Comparison of ENCODE assay signal across 9 cellular contexts in the genomic region with DNA sequence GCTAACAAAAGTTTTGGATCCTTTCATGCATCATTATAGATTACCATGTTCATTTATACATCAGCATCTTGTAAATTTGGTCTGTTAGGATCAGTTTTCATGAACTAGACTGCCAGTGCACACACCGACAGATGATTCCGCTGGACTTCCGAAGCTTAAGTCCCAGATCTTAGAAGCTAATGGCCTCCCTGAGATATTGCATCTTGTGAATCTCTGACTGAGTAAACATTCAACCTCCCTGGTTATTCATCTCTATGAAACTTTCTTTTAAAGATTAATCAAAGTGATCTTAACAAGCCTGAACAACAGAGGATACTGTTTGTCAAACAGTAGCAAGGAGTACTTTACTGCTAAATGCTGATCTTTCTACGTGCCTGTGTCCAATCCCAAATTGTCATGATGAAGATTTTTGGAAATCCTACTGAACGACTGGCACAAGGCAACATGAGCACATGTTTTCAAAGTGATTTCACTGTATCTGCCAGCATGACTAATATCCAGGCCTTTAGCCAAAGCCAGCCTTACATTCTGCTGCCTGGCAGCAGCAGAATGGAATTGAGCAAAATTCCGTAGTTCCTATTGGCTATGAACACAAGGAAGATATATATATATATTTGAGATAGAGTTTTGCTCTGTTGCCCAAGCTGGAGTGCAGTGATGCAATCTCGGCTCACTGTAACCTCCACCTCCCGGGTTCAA.
DNase-seq lines count a peak whose midpoint lies in the region; ATAC-seq and TF ChIP-seq lines count a peak whose summit lies in the region.
"Had no signal": no experiment of that assay in that cellular context is flagged by ENCODE, and none has a peak within 500 bp of the region (broad histone marks: within the 10 kb centered on the region; RNA-seq: fewer than 3 reads in every experiment).

No MANE protein-coding gene starts in this region.

- POLR2A ChIA-PET in Caco-2 (lab: Charles Lee) = no interaction called here

- H3K36me3 Mint-ChIP-seq in Caco-2 (ENCODE audit: insufficient read depth, unreplicated experiment) = peaks cover 5% of the 10 kb centered on the region

- H3K27me3 ChIP-seq in GM23248 (replicated peaks; ENCODE audit: insufficient read depth) = no peaks in the 10 kb centered on the region
- H3K27me3 ChIP-seq in heart right ventricle = no peaks in the 10 kb centered on the region
- H3K27me3 ChIP-seq in Caco-2 (replicated peaks; ENCODE audit: control insufficient read depth, insufficient read depth, low read length) = no peaks in the 10 kb centered on the region

- intact Hi-C loops in heart right ventricle (cut with DNase I) (no loop called here), Caco-2 (cut with micrococcal nuclease; ENCODE audit: unreplicated experiment) (no loop called here)

- H3K4me1 ChIP-seq in GM23248 (ENCODE audit: insufficient read depth) (peaks cover 6% of the 10 kb centered on the region; the same call in 1 of the 2 replicates), heart right ventricle (peaks cover 0 to 19% (median 4%) of the 10 kb centered on the region in 9 donors), Caco-2 (peaks cover 56% of the 10 kb centered on the region)

- H3K4me3 Mint-ChIP-seq in Caco-2 (ENCODE audit: unreplicated experiment) = no peak overlapping the region

- peaks cover 15% of the 10 kb centered on the region for H3F3A ChIP-seq in GM23248 (ENCODE audit: insufficient read depth)

- ATAC-seq in heart right ventricle = peak; percentile 42 to 93 (median 80)
- ATAC-seq in GM18505 (IDR thresholded peaks at IDR 0.05; ENCODE audit: unreplicated experiment) = no peak
- ATAC-seq in GM19324 (IDR thresholded peaks at IDR 0.05; ENCODE audit: low FRiP score, unreplicated experiment) = no peak

- no peaks in the 10 kb centered on the region for H3K9me2 ChIP-seq in GM23248 (ENCODE audit: insufficient read depth)

- CTCF ChIA-PET in Caco-2 (lab: Charles Lee) = no interaction called here

- peak overlapping the region; percentile 22; the same call in 1 of the 2 replicates for H3K27ac ChIP-seq in GM23248
- peak overlapping the region in 1 of 10 donors; percentile 9 for H3K27ac ChIP-seq in heart right ventricle

- TF ChIP-seq CTCF in heart right ventricle (IDR thresholded peaks at IDR 0.05) (no peak), Caco-2 (IDR thresholded peaks at IDR 0.05; ENCODE audit: insufficient read depth in 1 of 2, low read depth in 1 of 2, low read length in 1 of 2, severe bottlenecking in 1 of 2, unreplicated experiment in 1 of 2) (no peak)

- BruUV-seq in Caco-2 (replicated peaks; lab: Mats Ljungman, UMichigan) = no TSS peak

- in situ Hi-C loops in GM23248 (cut with MboI) = no loop called here

- no peaks in the 10 kb centered on the region for H4K20me1 ChIP-seq in GM23248 (ENCODE audit: insufficient read depth)

- peaks cover 8% of the 10 kb centered on the region for H3K9me3 Mint-ChIP-seq in Caco-2 (ENCODE audit: unreplicated experiment)

- H3K9me3 ChIP-seq in GM23248 (ENCODE audit: low read depth) = no peaks in the 10 kb centered on the region
- no peaks in the 10 kb centered on the region for H3K9me3 ChIP-seq in heart right ventricle
- H3K9me3 ChIP-seq in Caco-2 = no peaks in the 10 kb centered on the region

- H2AFZ ChIP-seq in GM23248 = peak overlapping the region; percentile 68

- H3K4me3 ChIP-seq in GM23248 (no peak overlapping the region), heart right ventricle (no peak overlapping the region), skeletal muscle cell (ENCODE audit: low read depth, low read length) (no peak overlapping the region), Caco-2 (ENCODE audit: low read depth, low read length) (no peak overlapping the region)

- H3K9ac ChIP-seq in GM23248 = no peak overlapping the region

- no peak overlapping the region for H3K27ac Mint-ChIP-seq in Caco-2 (ENCODE audit: unreplicated experiment)

- no peaks in the 10 kb centered on the region for H3K36me3 ChIP-seq in GM23248 (ENCODE audit: low read depth)
- no peaks in the 10 kb centered on the region for H3K36me3 ChIP-seq in heart right ventricle
- no peaks in the 10 kb centered on the region for H3K36me3 ChIP-seq in Caco-2 (ENCODE audit: control insufficient read depth, insufficient read depth, low read length)

- H3K4me1 Mint-ChIP-seq in Caco-2 (ENCODE audit: low read depth, unreplicated experiment) = peaks cover 42% of the 10 kb centered on the region

- peak overlapping the region; percentile 68 for H3K4me2 ChIP-seq in GM23248 (ENCODE audit: unreplicated experiment)

- H3K79me2 ChIP-seq in GM23248 (ENCODE audit: insufficient read depth) = no peaks in the 10 kb centered on the region

- DNase-seq in GM23248 (peak; percentile 87), amygdala (lab: John Stamatoyannopoulos, UW) (peak in 38 of 56 donors; percentile 3 to 78 (median 34)), heart right ventricle (peak in 1 of 2 donors; percentile 47), skeletal muscle cell (ENCODE audit: low read depth) (peak; percentile 67), SKM-1 treated with dmso at 0.1 percent for 144 hours (lab: John Stamatoyannopoulos, UW; ENCODE audit: unreplicated experiment) (no peak), Caco-2 (no peak)
- DNase-seq: activated effector memory CD4-positive, alpha-beta T cell treated with Interleukin-2 at 50 U/mL for 16 hours had no signal

- no peak for TF ChIP-seq POLR2A in GM18505 (IDR thresholded peaks at IDR 0.05; ENCODE audit: borderline replicate concordance, extremely low read depth, insufficient read depth, insufficient read length)

- 24 to 34% methylated on average over 8 of the region's 8 CpGs for WGBS in GM23248 (ENCODE audit: low coverage in 1 of 2, low lambda C conversion rate in 2 of 2, missing lambda C conversion rate in 2 of 2), 2 experiments
- WGBS in heart right ventricle, 2 donors = 54 to 60% methylated on average over 8 of the region's 8 CpGs

- no peaks in the 10 kb centered on the region for H3K27me3 Mint-ChIP-seq in Caco-2 (ENCODE audit: insufficient read depth, unreplicated experiment)

Comparison
In these comparisons a context has a peak if more than half of its experiments do, and no peak if none do; other contexts are left out.
1. DNase-seq: peak in GM23248 (single experiment), amygdala (38 of 56) and skeletal muscle cell (single experiment); none in SKM-1 treated with dmso at 0.1 percent for 144 hours (single experiment) and Caco-2 (0 of 2).
2. ATAC-seq: peak in heart right ventricle (8 of 8); none in GM18505 (single experiment) and GM19324 (single experiment).